12 cellular contexts compared by ENCODE assay signal in genomic region chr7:141660259-141660658, GRCh38. TPM values are rescaled to one million over a fixed set of nuclear protein-coding genes. Genes with fewer than 3 reads are reported as not detected.
DNase-seq lines count a peak whose midpoint lies in the region; ATAC-seq lines count a peak whose summit lies in the region.
"Had no signal": no experiment of that assay in that cellular context is flagged by ENCODE, and none has a peak within 500 bp of the region (broad histone marks: within the 10 kb centered on the region; RNA-seq: fewer than 3 reads in every experiment).

No MANE protein-coding gene starts in this region.

- no peak for DNase-seq in activated CD4-positive, alpha-beta T cell treated with anti-CD3 and anti-CD28 coated beads, Interleukin-2, amount 10 ng/mL, durations not matched to agents 7 days and 5 days
- no peak for DNase-seq in activated CD4-positive, alpha-beta T cell treated with anti-CD3 and anti-CD28 coated beads for 4 hours
- peak; percentile 20 for DNase-seq in UCSD-AML1 (lab: John Stamatoyannopoulos, UW; ENCODE audit: unreplicated experiment)
- no peak for DNase-seq in left ventricle myocardium superior
- DNase-seq in stimulated activated effector memory CD8-positive, alpha-beta T cell treated with anti-CD3 and anti-CD28 coated beads, Interleukin-12 subunit alpha, Interleukin-12 subunit beta, amount 100 ng/mL, for 72 hours (ENCODE audit: low spot score in 2 of 2) = no peak
- no peak for DNase-seq in ureter (ENCODE audit: low spot score)
- no peak for DNase-seq in NCI-H774 (lab: John Stamatoyannopoulos, UW)
- DNase-seq: EL, NCI-H2029 had no signal

- H3K27ac Mint-ChIP-seq in activated CD4-positive, alpha-beta T cell treated with anti-CD3 and anti-CD28 coated beads, Interleukin-2, amount 10 ng/mL, durations not matched to agents 7 days and 5 days = peak overlapping the region; percentile 27
- peak overlapping the region; percentile 88 for H3K27ac Mint-ChIP-seq in stimulated activated effector memory CD8-positive, alpha-beta T cell treated with anti-CD3 and anti-CD28 coated beads, Interleukin-12 subunit alpha, Interleukin-12 subunit beta, amount 100 ng/mL, for 72 hours
- H3K27ac Mint-ChIP-seq: type B pancreatic cell had no signal

- peaks cover 21% of the 10 kb centered on the region for H3K4me1 Mint-ChIP-seq in activated CD4-positive, alpha-beta T cell treated with anti-CD3 and anti-CD28 coated beads, Interleukin-2, amount 10 ng/mL, durations not matched to agents 7 days and 5 days
- peaks cover 15% of the 10 kb centered on the region for H3K4me1 Mint-ChIP-seq in stimulated activated effector memory CD8-positive, alpha-beta T cell treated with anti-CD3 and anti-CD28 coated beads, Interleukin-12 subunit alpha, Interleukin-12 subunit beta, amount 100 ng/mL, for 72 hours

- H3K4me3 Mint-ChIP-seq in activated CD4-positive, alpha-beta T cell treated with anti-CD3 and anti-CD28 coated beads, Interleukin-2, amount 10 ng/mL, durations not matched to agents 7 days and 5 days = no peak overlapping the region
- H3K4me3 Mint-ChIP-seq in stimulated activated effector memory CD8-positive, alpha-beta T cell treated with anti-CD3 and anti-CD28 coated beads, Interleukin-12 subunit alpha, Interleukin-12 subunit beta, amount 100 ng/mL, for 72 hours = no peak overlapping the region
- H3K4me3 Mint-ChIP-seq: type B pancreatic cell had no signal

- no peaks in the 10 kb centered on the region for H3K9me3 Mint-ChIP-seq in activated CD4-positive, alpha-beta T cell treated with anti-CD3 and anti-CD28 coated beads, Interleukin-2, amount 10 ng/mL, durations not matched to agents 7 days and 5 days
- no peaks in the 10 kb centered on the region for H3K9me3 Mint-ChIP-seq in stimulated activated effector memory CD8-positive, alpha-beta T cell treated with anti-CD3 and anti-CD28 coated beads, Interleukin-12 subunit alpha, Interleukin-12 subunit beta, amount 100 ng/mL, for 72 hours
- H3K9me3 Mint-ChIP-seq: type B pancreatic cell had no signal

- ATAC-seq in left ventricle myocardium superior = peak; percentile 58
- ATAC-seq in stimulated activated effector memory CD8-positive, alpha-beta T cell treated with anti-CD3 and anti-CD28 coated beads, Interleukin-12 subunit alpha, Interleukin-12 subunit beta, amount 100 ng/mL, for 72 hours = peak; percentile 34
- no peak for ATAC-seq in HG02981 (IDR thresholded peaks at IDR 0.05; ENCODE audit: unreplicated experiment)
- ATAC-seq: A549 had no signal

- POLR2A ChIA-PET in activated CD4-positive, alpha-beta T cell treated with anti-CD3 and anti-CD28 coated beads, Interleukin-2, amount 10 ng/mL, durations not matched to agents 7 days and 5 days (lab: Charles Lee) = no interaction called here

- no peaks in the 10 kb centered on the region for H3K27me3 Mint-ChIP-seq in activated CD4-positive, alpha-beta T cell treated with anti-CD3 and anti-CD28 coated beads, Interleukin-2, amount 10 ng/mL, durations not matched to agents 7 days and 5 days
- H3K27me3 Mint-ChIP-seq: type B pancreatic cell had no signal

- intact Hi-C loops in left ventricle myocardium superior (cut with micrococcal nuclease) = no loop called here

- CTCF ChIA-PET in activated CD4-positive, alpha-beta T cell treated with anti-CD3 and anti-CD28 coated beads, Interleukin-2, amount 10 ng/mL, durations not matched to agents 7 days and 5 days (lab: Charles Lee) = interaction anchor here (0.7 to 1.6 kb wide), 3 partner anchors 78 to 117 kb away, joined by 3 to 4 read pairs (median 3); partner anchors contain the start of gene SSBP1

- peaks cover 29% of the 10 kb centered on the region for H3K36me3 Mint-ChIP-seq in activated CD4-positive, alpha-beta T cell treated with anti-CD3 and anti-CD28 coated beads, Interleukin-2, amount 10 ng/mL, durations not matched to agents 7 days and 5 days (ENCODE audit: low read depth)
- H3K36me3 Mint-ChIP-seq in stimulated activated effector memory CD8-positive, alpha-beta T cell treated with anti-CD3 and anti-CD28 coated beads, Interleukin-12 subunit alpha, Interleukin-12 subunit beta, amount 100 ng/mL, for 72 hours = peaks cover 78% of the 10 kb centered on the region

RNA-seq across cellular contexts. Expression of gene DENND11, which starts 41.7 kb away (rescaled TPM):
- total RNA-seq in activated CD4-positive, alpha-beta T cell treated with anti-CD3 and anti-CD28 coated beads, Interleukin-2, amount 10 ng/mL, durations not matched to agents 7 days and 5 days = 10 to 100 TPM; 24.0 to 28.9 TPM
- total RNA-seq in left ventricle myocardium superior = 10.8 TPM
- total RNA-seq in ureter = 19.1 TPM

RNA-seq across cellular contexts. Expression of gene WEE2, which starts 47.9 kb away (rescaled TPM):
- total RNA-seq in activated CD4-positive, alpha-beta T cell treated with anti-CD3 and anti-CD28 coated beads, Interleukin-2, amount 10 ng/mL, durations not matched to agents 7 days and 5 days = not detected
- total RNA-seq in left ventricle myocardium superior (not detected), ureter (not detected)
